1 cellular context compared by ENCODE assay signal in genomic region chr14:102408729-102409128, GRCh38.
TF ChIP-seq lines count a peak whose summit lies in the region.

No MANE protein-coding gene starts in this region.

TF ChIP-seq in SK-N-SH, 30 proteins besides CTCF, POLR2A, EP300 and RAD21 (continued from another document):
- TF ChIP-seq REST (IDR thresholded peaks at IDR 0.05; ENCODE audit: low read depth, low read length) = no peak
- no peak for TF ChIP-seq IRF3 (IDR thresholded peaks at IDR 0.05; ENCODE audit: low read depth, low read length)
- no peak for TF ChIP-seq RFX5 (IDR thresholded peaks at IDR 0.05; ENCODE audit: low read length)
- no peak for TF ChIP-seq NFIC (IDR thresholded peaks at IDR 0.05; ENCODE audit: borderline replicate concordance)
- TF ChIP-seq PBX3 (IDR thresholded peaks at IDR 0.05) = no peak
